Comparison of ENCODE assay signal across 16 cellular contexts in the genomic region with DNA sequence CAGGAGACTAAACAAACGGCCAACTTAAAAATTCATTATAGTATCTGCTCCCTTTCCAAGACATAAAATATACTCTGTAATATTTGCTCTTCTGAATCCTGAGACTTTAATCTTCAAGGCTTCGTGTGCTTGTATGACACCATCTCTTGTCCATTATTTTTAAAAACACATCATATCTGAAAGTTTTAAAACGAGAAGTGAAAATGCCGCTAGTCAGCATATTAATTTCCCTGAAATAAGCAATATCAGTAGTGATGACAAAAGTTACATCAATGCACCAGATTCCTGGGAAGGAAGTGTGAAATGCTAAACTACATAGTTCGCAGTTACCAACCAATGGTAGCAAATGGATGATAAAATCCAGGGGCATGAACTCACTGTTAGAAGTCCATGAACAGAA.
"Had no signal": no experiment of that assay in that cellular context is flagged by ENCODE, and none has a peak within 500 bp of the region (broad histone marks: within the 10 kb centered on the region; RNA-seq: fewer than 3 reads in every experiment).

No MANE protein-coding gene starts in this region.

- H3K27ac Mint-ChIP-seq: naive thymus-derived CD4-positive, alpha-beta T cell; type B pancreatic cell had no signal

- H3K9me3 Mint-ChIP-seq: type B pancreatic cell had no signal

- FAIRE-seq: small intestine, urothelium cell line had no signal

- H3K36me3 ChIP-seq: esophagus muscularis mucosa, gastrocnemius medialis had no signal

- H3K36me3 Mint-ChIP-seq: naive thymus-derived CD4-positive, alpha-beta T cell; type B pancreatic cell had no signal

- DNase-seq: effector memory CD4-positive, alpha-beta T cell; gastrocnemius medialis; glutamatergic neuron; islet precursor cell; mammary epithelial cell; naive thymus-derived CD4-positive, alpha-beta T cell; posterior cingulate gyrus; small intestine; stimulated activated CD4-positive, alpha-beta T cell treated with anti-CD3 and anti-CD28 coated beads, Interleukin-12 subunit alpha, Interleukin-12 subunit beta, amount 100 ng/mL, for 4 hours; stimulated activated naive CD4-positive, alpha-beta T cell treated with Interleukin-2 at 50 U/mL for 16 hours had no signal

- H3K4me3 Mint-ChIP-seq: naive thymus-derived CD4-positive, alpha-beta T cell; type B pancreatic cell had no signal

- H3K4me3 ChIP-seq: coronary artery, esophagus muscularis mucosa, gastrocnemius medialis had no signal

- H3K4me1 ChIP-seq: esophagus muscularis mucosa, gastrocnemius medialis had no signal

- H3K27ac ChIP-seq: coronary artery, epithelial cell of prostate, esophagus muscularis mucosa, gastrocnemius medialis had no signal

- ATAC-seq: gastrocnemius medialis; left lobe of liver; naive thymus-derived CD4-positive, alpha-beta T cell had no signal

- H3K27me3 ChIP-seq: esophagus muscularis mucosa, gastrocnemius medialis had no signal

- H3K9me3 ChIP-seq: esophagus muscularis mucosa, gastrocnemius medialis had no signal
